In the genomic region with DNA sequence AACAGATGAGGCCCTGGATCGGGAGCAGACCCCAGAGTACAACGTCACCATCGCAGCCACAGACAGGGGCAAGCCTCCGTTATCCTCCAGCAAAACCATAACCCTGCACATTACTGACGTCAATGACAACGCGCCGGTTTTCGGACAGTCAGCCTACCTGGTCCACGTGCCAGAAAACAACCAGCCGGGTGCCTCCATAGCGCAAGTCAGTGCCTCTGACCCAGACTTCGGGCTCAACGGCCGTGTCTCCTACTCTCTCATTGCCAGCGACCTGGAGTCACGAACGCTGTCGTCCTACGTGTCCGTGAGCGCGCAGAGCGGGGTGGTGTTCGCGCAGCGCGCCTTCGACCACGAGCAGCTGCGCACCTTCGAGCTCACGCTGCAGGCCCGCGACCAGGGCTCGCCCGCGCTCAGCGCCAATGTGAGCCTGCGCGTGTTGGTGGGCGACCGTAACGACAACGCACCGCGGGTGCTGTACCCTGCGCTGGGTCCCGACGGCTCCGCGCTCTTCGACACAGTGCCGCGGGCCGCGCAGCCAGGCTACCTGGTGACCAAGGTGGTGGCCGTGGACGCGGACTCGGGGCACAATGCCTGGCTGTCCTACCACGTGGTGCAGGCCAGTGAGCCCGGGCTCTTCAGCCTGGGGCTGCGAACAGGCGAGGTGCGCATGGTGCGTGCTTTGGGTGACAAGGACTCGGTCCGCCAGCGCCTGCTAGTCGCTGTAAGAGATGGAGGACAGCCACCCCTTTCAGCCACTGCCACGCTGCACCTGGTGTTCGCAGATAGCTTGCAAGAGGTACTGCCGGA, we compare ENCODE assay signal across 1 cellular context.
TF ChIP-seq lines count a peak whose summit lies in the region.

No MANE protein-coding gene starts in this region.

TF ChIP-seq in GM23338, 12 proteins besides CTCF, POLR2A, EP300 and RAD21:
- no peak for TF ChIP-seq STAT1 (IDR thresholded peaks at IDR 0.05; ENCODE audit: unreplicated experiment)
- TF ChIP-seq ZNF114 (CRISPR knock-in tag; IDR thresholded peaks at IDR 0.05): no peak
TF ChIP-seq in GM23338: peak in this region for 0.
